2 cellular contexts compared by ENCODE assay signal in the genomic region with DNA sequence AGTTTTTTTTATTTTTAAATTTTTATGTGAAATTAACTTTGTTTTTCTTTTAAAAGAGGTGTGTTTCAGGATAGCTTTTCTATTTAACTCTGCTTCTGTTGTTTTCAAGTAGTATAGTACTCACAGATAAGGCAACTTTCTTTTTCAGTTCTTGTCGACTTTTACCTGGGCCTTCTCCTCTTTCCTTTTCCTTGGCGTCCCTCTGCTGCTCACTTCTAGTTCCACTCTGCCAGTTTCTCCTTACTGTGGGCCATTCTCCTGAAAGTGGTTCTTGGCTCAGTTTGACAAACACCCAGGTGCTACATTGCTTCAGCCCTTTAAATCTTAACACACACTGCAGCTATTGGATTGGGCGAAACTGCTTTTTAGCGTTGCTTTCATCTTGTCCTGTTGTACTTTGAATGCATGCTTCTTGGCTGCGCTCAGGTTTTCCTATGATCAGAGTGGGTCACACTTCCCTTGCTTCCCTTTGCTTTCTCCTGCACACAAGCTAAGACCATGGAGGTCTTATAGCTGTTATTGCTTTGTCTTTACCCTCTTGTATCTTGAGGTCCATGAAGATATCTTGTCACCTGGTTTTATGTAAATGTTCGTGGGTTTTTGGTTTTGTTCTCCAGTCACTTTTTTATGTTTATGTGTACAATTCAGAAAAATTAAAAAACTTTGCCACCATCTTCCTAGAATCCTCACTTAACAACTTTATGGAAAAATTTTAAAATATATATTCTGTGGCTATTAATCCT.
TF ChIP-seq lines count a peak whose summit lies in the region.

No MANE protein-coding gene starts in this region.

TF ChIP-seq in IMR-90, 13 proteins besides CTCF, POLR2A, EP300 and RAD21:
- no peak for TF ChIP-seq BHLHE40 (IDR thresholded peaks at IDR 0.05; ENCODE audit: low read depth, low read length)

TF ChIP-seq in endothelial cell of umbilical vein, 7 proteins besides CTCF, POLR2A, EP300 and RAD21:
- TF ChIP-seq, protein P1, sequence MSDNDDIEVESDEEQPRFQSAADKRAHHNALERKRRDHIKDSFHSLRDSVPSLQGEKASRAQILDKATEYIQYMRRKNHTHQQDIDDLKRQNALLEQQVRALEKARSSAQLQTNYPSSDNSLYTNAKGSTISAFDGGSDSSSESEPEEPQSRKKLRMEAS (IDR thresholded peaks at IDR 0.05; ENCODE audit: insufficient read depth, insufficient read length) = no peak
- TF ChIP-seq MYC (IDR thresholded peaks at IDR 0.05; ENCODE audit: low read depth, low read length) (no peak), EZH2 (IDR thresholded peaks at IDR 0.05; ENCODE audit: borderline replicate concordance, low read depth, low read length, severe bottlenecking) (no peak), JUN (IDR thresholded peaks at IDR 0.05; ENCODE audit: borderline replicate concordance, insufficient read depth, insufficient read length, low read depth) (no peak), GATA2 (IDR thresholded peaks at IDR 0.05; ENCODE audit: insufficient read depth, insufficient read length, low read depth, low read length) (no peak), POLR2AphosphoS5 (IDR thresholded peaks at IDR 0.05; ENCODE audit: insufficient read depth, low read depth, low read length) (no peak), FOS (IDR thresholded peaks at IDR 0.05; ENCODE audit: borderline replicate concordance, insufficient read depth, low read length) (no peak)
